Comparison of ENCODE assay signal across 8 cellular contexts in the genomic region with DNA sequence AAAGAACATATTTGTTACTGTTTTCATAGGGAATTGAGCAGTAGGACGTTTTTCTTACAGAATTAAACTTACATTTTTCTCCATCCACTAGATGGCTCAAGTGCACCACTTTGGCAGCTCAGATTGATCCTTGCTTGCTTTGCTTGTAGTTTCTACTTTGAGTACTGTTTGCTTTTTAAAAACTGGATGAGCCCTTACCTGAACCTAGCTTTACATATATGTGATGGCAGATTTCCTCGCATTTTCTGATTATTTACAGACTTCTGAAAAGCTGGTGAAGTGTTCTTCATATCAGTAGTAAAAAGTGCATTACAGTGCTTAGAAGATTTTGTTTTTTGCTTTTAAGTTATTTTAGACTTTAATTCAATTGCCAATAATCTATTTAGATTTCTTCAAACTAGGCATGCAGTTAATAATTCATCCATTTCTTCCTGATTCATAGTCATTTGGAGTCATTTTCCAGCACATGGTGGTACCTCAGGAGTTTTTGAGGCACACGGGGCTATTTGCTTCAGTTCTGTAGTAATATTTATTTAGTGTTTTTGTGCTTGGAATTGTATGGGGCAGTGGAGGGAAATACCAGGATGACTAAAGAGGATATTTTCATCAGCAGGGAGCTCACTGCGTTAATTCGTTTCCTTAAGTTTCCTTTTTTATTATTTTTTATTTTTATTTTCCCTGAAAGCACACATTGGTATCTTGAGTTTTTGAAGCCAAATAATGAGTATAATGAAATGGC. TPM values are rescaled to one million over a fixed set of nuclear protein-coding genes. Genes with fewer than 3 reads are reported as not detected.
DNase-seq lines count a peak whose midpoint lies in the region; ATAC-seq and TF ChIP-seq lines count a peak whose summit lies in the region.

No MANE protein-coding gene starts in this region.

- intact Hi-C loops in activated CD4-positive, alpha-beta T cell treated with anti-CD3 and anti-CD28 coated beads for 36 hours (cut with DNase I, micrococcal nuclease): loop anchor here (1.0 to 10.0 kb wide), 7 partner anchors 57 to 293 kb away; partner anchors contain the start of genes ARHGAP22 (in 1 of the 2) and MAPK8 (in 1 of the 2)
- intact Hi-C loops in testis (cut with DNase I; ENCODE audit: low total_unique reads): no loop called here

- H3K27me3 ChIP-seq in KMS-11 (ENCODE audit: insufficient read depth, low read depth) (no peaks in the 10 kb centered on the region), testis (no peaks in the 10 kb centered on the region)

- no peak overlapping the region for H3K27ac Mint-ChIP-seq in activated CD4-positive, alpha-beta T cell treated with anti-CD3 and anti-CD28 coated beads for 36 hours

- no peaks in the 10 kb centered on the region for H3K9me3 Mint-ChIP-seq in activated CD4-positive, alpha-beta T cell treated with anti-CD3 and anti-CD28 coated beads for 36 hours (ENCODE audit: low read depth)

- H2AFZ ChIP-seq in KMS-11 (ENCODE audit: low read depth): no peak overlapping the region

- H3K36me3 Mint-ChIP-seq in activated CD4-positive, alpha-beta T cell treated with anti-CD3 and anti-CD28 coated beads for 36 hours (ENCODE audit: low read depth): no peaks in the 10 kb centered on the region

- peaks cover 13% of the 10 kb centered on the region for H3K4me1 ChIP-seq in KMS-11 (ENCODE audit: low read depth, poor library complexity, severe bottlenecking)
- H3K4me1 ChIP-seq in testis: peaks cover 8% of the 10 kb centered on the region

- peak; percentile 70 for TF ChIP-seq CTCF in KMS-11 (conservative IDR thresholded peaks at IDR 0.05; ENCODE audit: low read depth, low read length)
- peak; percentile 53 to 67 (median 64) for TF ChIP-seq CTCF in testis (IDR thresholded peaks at IDR 0.05)

- CTCF ChIA-PET in activated CD4-positive, alpha-beta T cell treated with anti-CD3 and anti-CD28 coated beads for 36 hours (lab: Charles Lee): interaction anchor here (0.7 to 3.0 kb wide), 16 partner anchors 9 to 297 kb away, joined by 3 to 18 read pairs (median 4); no protein-coding TSS in a partner anchor

- H3K79me2 ChIP-seq in KMS-11 (ENCODE audit: insufficient read depth, low read depth): no peaks in the 10 kb centered on the region; the same call in 1 of the 2 replicates

- no peak overlapping the region for H3K4me3 Mint-ChIP-seq in activated CD4-positive, alpha-beta T cell treated with anti-CD3 and anti-CD28 coated beads for 36 hours

- H3K27ac ChIP-seq in KMS-11: no peak overlapping the region
- H3K27ac ChIP-seq in testis: no peak overlapping the region

- no peaks in the 10 kb centered on the region for H4K20me1 ChIP-seq in KMS-11 (ENCODE audit: insufficient read depth)

- DNase-seq in activated CD4-positive, alpha-beta T cell treated with anti-CD3 and anti-CD28 coated beads for 36 hours: peak; percentile 48
- DNase-seq in activated CD4-positive, alpha-beta T cell treated with anti-CD3 and anti-CD28 coated beads for 1 hour: no peak
- DNase-seq in RPMI8226: peak; percentile 51
- DNase-seq in cerebellum (ENCODE audit: low spot score): peak; percentile 48
- no peak for DNase-seq in left lobe of liver (ENCODE audit: low spot score)
- DNase-seq in testis: peak; percentile 54

- no peaks in the 10 kb centered on the region for H3K27me3 Mint-ChIP-seq in activated CD4-positive, alpha-beta T cell treated with anti-CD3 and anti-CD28 coated beads for 36 hours

- ATAC-seq in activated CD4-positive, alpha-beta T cell treated with anti-CD3 and anti-CD28 coated beads for 36 hours: peak; percentile 44
- ATAC-seq in left lobe of liver (peak; percentile 96), HG03520 (IDR thresholded peaks at IDR 0.05; ENCODE audit: unreplicated experiment) (no peak)

- H3K4me2 ChIP-seq in KMS-11: no peak overlapping the region

- POLR2A ChIA-PET in activated CD4-positive, alpha-beta T cell treated with anti-CD3 and anti-CD28 coated beads for 36 hours (lab: Charles Lee): no interaction called here

- no peaks in the 10 kb centered on the region for H3K36me3 ChIP-seq in KMS-11 (ENCODE audit: insufficient read depth)
- no peaks in the 10 kb centered on the region for H3K36me3 ChIP-seq in testis (ENCODE audit: low read depth, missing control alignments)

- WGBS in testis, 2 donors: 34 to 37% methylated on average over 5 of the region's 5 CpGs

- no peaks in the 10 kb centered on the region for H3K9me3 ChIP-seq in testis

- H3K9ac ChIP-seq in KMS-11: no peak overlapping the region

- H3K4me3 ChIP-seq in KMS-11 (IDR thresholded peaks at IDR 0.05; ENCODE audit: insufficient read depth, low read depth, low read length) (no peak overlapping the region), testis (no peak overlapping the region)

- peaks cover 20% of the 10 kb centered on the region for H3K4me1 Mint-ChIP-seq in activated CD4-positive, alpha-beta T cell treated with anti-CD3 and anti-CD28 coated beads for 36 hours

- no peak for TF ChIP-seq POLR2A in testis (IDR thresholded peaks at IDR 0.05)

RNA-seq across cellular contexts. Expression of gene MAPK8, which starts 57.3 kb away (rescaled TPM):
- 10 to 100 TPM; 35.7 to 40.0 TPM for total RNA-seq in activated CD4-positive, alpha-beta T cell treated with anti-CD3 and anti-CD28 coated beads for 36 hours
- 183 TPM for total RNA-seq in cerebellum
- 22.4 TPM for total RNA-seq in left lobe of liver
- total RNA-seq in testis: 100 to 1,000 TPM in 1 of 2 donors, 10 to 100 TPM in 1; 98.8 to 114 TPM
- polyA plus RNA-seq in testis (ENCODE audit: insufficient read depth, low read depth, low replicate concordance): 91.8 TPM

Comparison
In these comparisons a context has a peak if more than half of its experiments do, and no peak if none do; other contexts are left out.
1. DNase-seq: peak in activated CD4-positive, alpha-beta T cell treated with anti-CD3 and anti-CD28 coated beads for 36 hours (single experiment), RPMI8226 (single experiment), cerebellum (single experiment) and testis (single experiment); none in activated CD4-positive, alpha-beta T cell treated with anti-CD3 and anti-CD28 coated beads for 1 hour (single experiment) and left lobe of liver (single experiment).